Comparison of ENCODE assay signal across 15 cellular contexts in the genomic region with DNA sequence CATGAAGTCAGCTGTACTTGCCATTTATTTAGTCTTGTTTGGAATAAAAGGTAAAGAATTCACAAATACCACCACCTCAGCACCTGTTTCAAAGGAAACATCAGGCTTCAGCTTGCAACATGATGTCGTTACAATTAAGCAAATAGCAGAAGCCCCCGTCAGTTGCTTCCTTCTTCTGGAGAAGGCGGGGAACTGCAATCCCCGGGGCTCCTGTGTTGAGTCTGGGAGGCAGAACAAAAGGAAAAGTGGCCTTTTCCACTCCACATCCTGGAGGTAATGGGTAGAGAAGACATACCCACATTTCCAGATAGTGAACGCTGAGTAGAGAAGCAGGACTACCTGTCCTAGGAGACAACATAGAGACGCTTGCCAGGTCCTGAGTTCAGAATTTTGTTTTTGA.
DNase-seq lines count a peak whose midpoint lies in the region; ATAC-seq and TF ChIP-seq lines count a peak whose summit lies in the region.
"Had no signal": no experiment of that assay in that cellular context is flagged by ENCODE, and none has a peak within 500 bp of the region (broad histone marks: within the 10 kb centered on the region; RNA-seq: fewer than 3 reads in every experiment).

No MANE protein-coding gene starts in this region.

- DNase-seq in NCI-H748 (lab: John Stamatoyannopoulos, UW; ENCODE audit: unreplicated experiment) (peak; percentile 15), NCI-H748 treated with DMSO at 0.1 percent for 48 hours (lab: John Stamatoyannopoulos, UW) (no peak), GM23338 (ENCODE audit: low spot score) (peak; percentile 34), NCI-H526 treated with DMSO at 0.1 percent for 48 hours (lab: John Stamatoyannopoulos, UW) (peak; percentile 4), iPS-NIHi11 (ENCODE audit: low spot score) (peak; percentile 28), NCI-H345 (lab: John Stamatoyannopoulos, UW) (no peak), NCI-H2107 treated with DMSO at 0.1 percent for 48 hours (lab: John Stamatoyannopoulos, UW; ENCODE audit: unreplicated experiment) (no peak), ureter (ENCODE audit: low spot score) (no peak)
- DNase-seq: Calu3; CD4-positive, CD25-positive, alpha-beta regulatory T cell; DMS79 treated with DMSO at 0.1 percent for 48 hours; NCI-H1436; NCI-H2107; T-helper 2 cell had no signal

- no peak overlapping the region for H3K4me3 Mint-ChIP-seq in GM23338
- H3K4me3 Mint-ChIP-seq: CD4-positive, CD25-positive, alpha-beta regulatory T cell had no signal

- no peaks in the 10 kb centered on the region for H3K9me2 ChIP-seq in GM23338 (ENCODE audit: insufficient read depth)

- H3K36me3 Mint-ChIP-seq in GM23338 (ENCODE audit: low read depth): no peaks in the 10 kb centered on the region
- H3K36me3 Mint-ChIP-seq: CD4-positive, CD25-positive, alpha-beta regulatory T cell had no signal

- H3K9me3 Mint-ChIP-seq in GM23338: no peaks in the 10 kb centered on the region

- H3K27me3 Mint-ChIP-seq in GM23338 (ENCODE audit: insufficient read depth, low read depth, poor library complexity): peaks cover 9% of the 10 kb centered on the region

- no peak overlapping the region for H3K27ac ChIP-seq in GM23338 (ENCODE audit: low read depth)

- no peak for TF ChIP-seq CTCF in GM23338 (conservative IDR thresholded peaks at IDR 0.05; ENCODE audit: low read depth in 2 of 2)

- ATAC-seq in GM23338: peak; percentile 51; the same call in 2 of the 3 replicates
- ATAC-seq: Right ventricle myocardium inferior had no signal

- no peaks in the 10 kb centered on the region for H4K20me1 ChIP-seq in GM23338 (replicated peaks; ENCODE audit: insufficient read depth)

- no peaks in the 10 kb centered on the region for H3K4me1 ChIP-seq in GM23338 (ENCODE audit: insufficient read depth)

- no peak overlapping the region for H3K4me3 ChIP-seq in GM23338

- no peak overlapping the region for H3K4me2 ChIP-seq in GM23338

- H3K27me3 ChIP-seq in GM23338 (ENCODE audit: insufficient read depth): no peaks in the 10 kb centered on the region

- H3K79me2 ChIP-seq in GM23338 (replicated peaks; ENCODE audit: insufficient read depth): no peaks in the 10 kb centered on the region

- no peaks in the 10 kb centered on the region for H3F3A ChIP-seq in GM23338 (replicated peaks; ENCODE audit: low read depth)

- no peak overlapping the region for H2AFZ ChIP-seq in GM23338

- no peak overlapping the region for H3K27ac Mint-ChIP-seq in GM23338
- H3K27ac Mint-ChIP-seq: CD4-positive, CD25-positive, alpha-beta regulatory T cell had no signal

- no peaks in the 10 kb centered on the region for H3K4me1 Mint-ChIP-seq in GM23338
- H3K4me1 Mint-ChIP-seq: CD4-positive, CD25-positive, alpha-beta regulatory T cell had no signal

- no peaks in the 10 kb centered on the region for H3K36me3 ChIP-seq in GM23338 (ENCODE audit: insufficient read depth)

TF ChIP-seq in GM23338, 12 proteins besides CTCF, POLR2A, EP300 and RAD21:
- TF ChIP-seq POLR2AphosphoS5 (IDR thresholded peaks at IDR 0.05; ENCODE audit: low read depth) (no peak), STAT1 (IDR thresholded peaks at IDR 0.05; ENCODE audit: unreplicated experiment) (no peak), REST (IDR thresholded peaks at IDR 0.05; ENCODE audit: unreplicated experiment) (no peak), ZNF331 (CRISPR knock-in tag; IDR thresholded peaks at IDR 0.05; ENCODE audit: low read depth) (no peak)

Comparison
In these comparisons a context has a peak if more than half of its experiments do, and no peak if none do; other contexts are left out.
1. DNase-seq: peak in NCI-H748 (single experiment), GM23338 (single experiment), NCI-H526 treated with DMSO at 0.1 percent for 48 hours (single experiment) and iPS-NIHi11 (single experiment); none in NCI-H748 treated with DMSO at 0.1 percent for 48 hours (single experiment), NCI-H345 (single experiment), NCI-H2107 treated with DMSO at 0.1 percent for 48 hours (single experiment) and ureter (single experiment).